1 cellular context compared by ENCODE assay signal in the genomic region with DNA sequence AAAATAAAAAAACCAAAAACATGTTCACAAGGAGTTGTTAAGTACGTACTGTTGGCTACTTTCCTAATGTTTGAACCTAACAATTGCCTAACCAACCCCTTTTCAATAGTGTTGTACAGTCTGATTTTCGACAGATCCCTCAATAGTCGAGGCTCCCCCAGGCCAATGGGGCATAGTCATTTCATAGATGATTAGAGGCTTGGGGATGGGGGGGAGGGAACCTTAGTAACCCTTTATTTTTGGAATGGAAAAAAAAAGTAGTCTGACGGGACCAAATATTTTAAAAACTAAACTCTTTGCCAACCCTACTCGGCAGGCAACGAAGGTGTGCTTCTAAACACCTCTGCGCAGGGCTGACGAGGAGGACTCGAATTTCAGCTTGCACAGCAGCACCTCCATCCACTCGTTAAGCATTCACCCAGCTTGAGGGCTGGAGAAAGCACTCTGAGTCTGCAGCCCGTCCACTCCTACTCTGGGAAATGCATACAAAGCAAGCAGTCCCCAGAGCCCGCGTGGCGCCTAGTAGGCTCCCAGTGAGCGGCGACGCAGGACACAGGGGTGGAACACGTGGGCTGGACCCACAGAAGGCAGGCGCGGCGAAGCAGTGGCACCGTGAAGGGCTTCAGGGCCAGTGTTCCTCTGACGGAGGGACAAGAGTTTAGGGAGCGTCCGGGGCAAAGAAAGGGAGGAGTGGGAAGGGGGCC.
TF ChIP-seq lines count a peak whose summit lies in the region.

No MANE protein-coding gene starts in this region.

TF ChIP-seq in HepG2, 621 proteins besides CTCF, POLR2A, EP300 and RAD21 (continued from another document and continues in another):
- TF ChIP-seq ZNF142 (CRISPR knock-in tag; IDR thresholded peaks at IDR 0.05) (no peak), CCAR2 (optimal IDR thresholded peaks at IDR 0.05; ENCODE audit: low read depth, low read length) (no peak), ZNF234 (CRISPR knock-in tag; conservative IDR thresholded peaks at IDR 0.05) (no peak), RNF219 (CRISPR knock-in tag; IDR thresholded peaks at IDR 0.05) (no peak), ZNF276 (CRISPR knock-in tag; IDR thresholded peaks at IDR 0.05; ENCODE audit: low read depth) (peak; percentile 41; the same call in 1 of the 2 replicates), REXO4 (CRISPR knock-in tag; IDR thresholded peaks at IDR 0.05; ENCODE audit: borderline replicate concordance) (no peak), MED1 (CRISPR knock-in tag; IDR thresholded peaks at IDR 0.05) (no peak), ZNF207 (IDR thresholded peaks at IDR 0.05; ENCODE audit: borderline replicate concordance) (no peak), ZNF75D (CRISPR knock-in tag; IDR thresholded peaks at IDR 0.05; ENCODE audit: borderline replicate concordance) (no peak), ZNF44 (CRISPR knock-in tag; IDR thresholded peaks at IDR 0.05) (0 out of 2 replicates have a peak, but pooled peaks have one; percentile 33), FOSL2 (CRISPR knock-in tag; IDR thresholded peaks at IDR 0.05) (0 out of 2 replicates have a peak, but pooled peaks have one; percentile 12), TP53 (CRISPR knock-in tag; conservative IDR thresholded peaks at IDR 0.05) (0 out of 2 replicates have a peak, but pooled peaks have one; percentile 49), SMAD9 (CRISPR knock-in tag; IDR thresholded peaks at IDR 0.05) (no peak), PAWR (CRISPR knock-in tag; IDR thresholded peaks at IDR 0.05; ENCODE audit: borderline replicate concordance) (no peak), ZNF34 (CRISPR knock-in tag; IDR thresholded peaks at IDR 0.05; ENCODE audit: borderline replicate concordance) (no peak), RXRA (CRISPR knock-in tag; IDR thresholded peaks at IDR 0.05) (peak; percentile 47; the same call in 1 of the 2 replicates), CBX2 (IDR thresholded peaks at IDR 0.05; ENCODE audit: low read depth, low read length) (no peak), CBX2 (CRISPR knock-in tag; IDR thresholded peaks at IDR 0.05; ENCODE audit: low read depth) (no peak), MLLT10 (CRISPR knock-in tag; IDR thresholded peaks at IDR 0.05) (no peak), ESRRA (CRISPR knock-in tag; IDR thresholded peaks at IDR 0.05; ENCODE audit: low read depth) (no peak), AGO2 (optimal IDR thresholded peaks at IDR 0.05; ENCODE audit: low read depth, low read length) (no peak), RFXAP (CRISPR knock-in tag; IDR thresholded peaks at IDR 0.05; ENCODE audit: borderline replicate concordance) (no peak), SIX4 (CRISPR knock-in tag; IDR thresholded peaks at IDR 0.05) (no peak), ATF6 (CRISPR knock-in tag; conservative IDR thresholded peaks at IDR 0.05) (no peak), CAMTA2 (CRISPR knock-in tag; IDR thresholded peaks at IDR 0.05; ENCODE audit: borderline replicate concordance) (no peak)
- TF ChIP-seq, protein P1, sequence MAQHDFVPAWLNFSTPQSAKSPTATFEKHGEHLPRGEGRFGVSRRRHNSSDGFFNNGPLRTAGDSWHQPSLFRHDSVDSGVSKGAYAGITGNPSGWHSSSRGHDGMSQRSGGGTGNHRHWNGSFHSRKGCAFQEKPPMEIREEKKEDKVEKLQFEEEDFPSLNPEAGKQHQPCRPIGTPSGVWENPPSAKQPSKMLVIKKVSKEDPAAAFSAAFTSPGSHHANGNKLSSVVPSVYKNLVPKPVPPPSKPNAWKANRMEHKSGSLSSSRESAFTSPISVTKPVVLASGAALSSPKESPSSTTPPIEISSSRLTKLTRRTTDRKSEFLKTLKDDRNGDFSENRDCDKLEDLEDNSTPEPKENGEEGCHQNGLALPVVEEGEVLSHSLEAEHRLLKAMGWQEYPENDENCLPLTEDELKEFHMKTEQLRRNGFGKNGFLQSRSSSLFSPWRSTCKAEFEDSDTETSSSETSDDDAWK (CRISPR knock-in tag; IDR thresholded peaks at IDR 0.05): no peak
- TF ChIP-seq, protein P2, sequence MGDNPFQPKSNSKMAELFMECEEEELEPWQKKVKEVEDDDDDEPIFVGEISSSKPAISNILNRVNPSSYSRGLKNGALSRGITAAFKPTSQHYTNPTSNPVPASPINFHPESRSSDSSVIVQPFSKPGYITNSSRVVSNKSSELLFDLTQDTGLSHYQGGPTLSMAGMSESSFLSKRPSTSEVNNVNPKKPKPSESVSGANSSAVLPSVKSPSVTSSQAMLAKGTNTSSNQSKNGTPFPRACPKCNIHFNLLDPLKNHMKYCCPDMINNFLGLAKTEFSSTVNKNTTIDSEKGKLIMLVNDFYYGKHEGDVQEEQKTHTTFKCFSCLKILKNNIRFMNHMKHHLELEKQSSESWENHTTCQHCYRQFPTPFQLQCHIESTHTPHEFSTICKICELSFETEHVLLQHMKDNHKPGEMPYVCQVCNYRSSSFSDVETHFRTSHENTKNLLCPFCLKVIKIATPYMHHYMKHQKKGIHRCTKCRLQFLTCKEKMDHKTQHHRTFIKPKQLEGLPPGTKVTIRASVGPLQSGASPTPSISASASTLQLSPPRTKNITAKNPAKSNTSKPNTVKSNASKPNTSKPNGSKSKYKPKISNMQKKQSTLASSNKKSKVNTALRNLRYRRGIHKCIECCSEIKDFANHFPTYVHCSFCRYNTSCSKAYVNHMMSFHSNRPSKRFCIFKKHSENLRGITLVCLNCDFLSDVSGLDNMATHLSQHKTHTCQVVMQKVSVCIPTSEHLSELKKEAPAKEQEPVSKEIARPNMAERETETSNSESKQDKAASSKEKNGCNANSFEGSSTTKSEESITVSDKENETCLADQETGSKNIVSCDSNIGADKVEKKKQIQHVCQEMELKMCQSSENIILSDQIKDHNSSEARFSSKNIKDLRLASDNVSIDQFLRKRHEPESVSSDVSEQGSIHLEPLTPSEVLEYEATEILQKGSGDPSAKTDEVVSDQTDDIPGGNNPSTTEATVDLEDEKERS (CRISPR knock-in tag; IDR thresholded peaks at IDR 0.05): no peak; the same call in 1 of the 2 replicates
- TF ChIP-seq, protein P3, sequence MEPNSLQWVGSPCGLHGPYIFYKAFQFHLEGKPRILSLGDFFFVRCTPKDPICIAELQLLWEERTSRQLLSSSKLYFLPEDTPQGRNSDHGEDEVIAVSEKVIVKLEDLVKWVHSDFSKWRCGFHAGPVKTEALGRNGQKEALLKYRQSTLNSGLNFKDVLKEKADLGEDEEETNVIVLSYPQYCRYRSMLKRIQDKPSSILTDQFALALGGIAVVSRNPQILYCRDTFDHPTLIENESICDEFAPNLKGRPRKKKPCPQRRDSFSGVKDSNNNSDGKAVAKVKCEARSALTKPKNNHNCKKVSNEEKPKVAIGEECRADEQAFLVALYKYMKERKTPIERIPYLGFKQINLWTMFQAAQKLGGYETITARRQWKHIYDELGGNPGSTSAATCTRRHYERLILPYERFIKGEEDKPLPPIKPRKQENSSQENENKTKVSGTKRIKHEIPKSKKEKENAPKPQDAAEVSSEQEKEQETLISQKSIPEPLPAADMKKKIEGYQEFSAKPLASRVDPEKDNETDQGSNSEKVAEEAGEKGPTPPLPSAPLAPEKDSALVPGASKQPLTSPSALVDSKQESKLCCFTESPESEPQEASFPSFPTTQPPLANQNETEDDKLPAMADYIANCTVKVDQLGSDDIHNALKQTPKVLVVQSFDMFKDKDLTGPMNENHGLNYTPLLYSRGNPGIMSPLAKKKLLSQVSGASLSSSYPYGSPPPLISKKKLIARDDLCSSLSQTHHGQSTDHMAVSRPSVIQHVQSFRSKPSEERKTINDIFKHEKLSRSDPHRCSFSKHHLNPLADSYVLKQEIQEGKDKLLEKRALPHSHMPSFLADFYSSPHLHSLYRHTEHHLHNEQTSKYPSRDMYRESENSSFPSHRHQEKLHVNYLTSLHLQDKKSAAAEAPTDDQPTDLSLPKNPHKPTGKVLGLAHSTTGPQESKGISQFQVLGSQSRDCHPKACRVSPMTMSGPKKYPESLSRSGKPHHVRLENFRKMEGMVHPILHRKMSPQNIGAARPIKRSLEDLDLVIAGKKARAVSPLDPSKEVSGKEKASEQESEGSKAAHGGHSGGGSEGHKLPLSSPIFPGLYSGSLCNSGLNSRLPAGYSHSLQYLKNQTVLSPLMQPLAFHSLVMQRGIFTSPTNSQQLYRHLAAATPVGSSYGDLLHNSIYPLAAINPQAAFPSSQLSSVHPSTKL (CRISPR knock-in tag; IDR thresholded peaks at IDR 0.05): 0 out of 2 replicates have a peak, but pooled peaks have one; percentile 13
